In genomic region chr9:35945341-35946018, GRCh38 we compare ENCODE assay signal across 8 cellular contexts. TPM values are rescaled to one million over a fixed set of nuclear protein-coding genes. Genes with fewer than 3 reads are reported as not detected.
DNase-seq lines count a peak whose midpoint lies in the region; ATAC-seq and TF ChIP-seq lines count a peak whose summit lies in the region.

No MANE protein-coding gene starts in this region.

- H3K79me2 ChIP-seq in PC-9 (ENCODE audit: low read depth), result no peaks in the 10 kb centered on the region

- no peaks in the 10 kb centered on the region for H3K36me3 ChIP-seq in HUES64 (ENCODE audit: insufficient read depth, low read length)
- H3K36me3 ChIP-seq in PC-9 (ENCODE audit: low read depth), result no peaks in the 10 kb centered on the region
- no peaks in the 10 kb centered on the region for H3K36me3 ChIP-seq in suprapubic skin

- 0 out of 2 replicates have a peak overlapping the region, but pooled peaks have one; percentile 51 for H3K4me2 ChIP-seq in PC-9

- TF ChIP-seq EP300 in suprapubic skin (IDR thresholded peaks at IDR 0.05), result no peak

- H3K9ac ChIP-seq in HUES64 (ENCODE audit: low read depth, low read length), result no peak overlapping the region

- no peaks in the 10 kb centered on the region for H3K9me3 Mint-ChIP-seq in Calu3 (ENCODE audit: low read depth, unreplicated experiment)

- H3K4me3 ChIP-seq in HUES64 (ENCODE audit: low read length) (peak overlapping the region; percentile 9), PC-9 (no peak overlapping the region), fibroblast of the aortic adventitia (ENCODE audit: low read depth, low read length) (no peak overlapping the region), suprapubic skin (peak overlapping the region; percentile 21)

- H2AFZ ChIP-seq in PC-9, result no peak overlapping the region

- intact Hi-C loops in Calu3 (cut with micrococcal nuclease; ENCODE audit: unreplicated experiment) (loop anchor here (1.0 kb wide), 1 partner anchor 42 kb away; no protein-coding TSS in a partner anchor), PC-9 (cut with micrococcal nuclease; ENCODE audit: unreplicated experiment) (no loop called here)

- H3K36me3 Mint-ChIP-seq in Calu3 (ENCODE audit: insufficient read depth, unreplicated experiment), result no peaks in the 10 kb centered on the region

- H3K9me2 ChIP-seq in PC-9 (ENCODE audit: insufficient read depth), result no peaks in the 10 kb centered on the region

- no peak overlapping the region for H3K27ac ChIP-seq in HUES64 (ENCODE audit: low read depth, low read length)
- no peak overlapping the region for H3K27ac ChIP-seq in PC-9
- H3K27ac ChIP-seq in suprapubic skin, result peak overlapping the region; percentile 6

- H3F3A ChIP-seq in PC-9 (ENCODE audit: insufficient read depth, low read depth), result peaks cover 15% of the 10 kb centered on the region; the same call in 1 of the 2 replicates

- no peak overlapping the region for H3K27ac Mint-ChIP-seq in Calu3 (ENCODE audit: unreplicated experiment)

- no peak for TF ChIP-seq POLR2A in suprapubic skin (IDR thresholded peaks at IDR 0.05)

- H3K27me3 ChIP-seq in HUES64 (ENCODE audit: insufficient read depth, low read length) (peaks cover 46% of the 10 kb centered on the region), PC-9 (ENCODE audit: insufficient read depth, low read depth) (no peaks in the 10 kb centered on the region), suprapubic skin (no peaks in the 10 kb centered on the region)

- H3K27me3 Mint-ChIP-seq in Calu3 (ENCODE audit: unreplicated experiment), result no peaks in the 10 kb centered on the region

- 34% methylated on average over 9 of the region's 10 CpGs for WGBS in HUES64
- WGBS in suprapubic skin, result 22% methylated on average over 10 of the region's 10 CpGs

- H3K4me3 Mint-ChIP-seq in Calu3 (ENCODE audit: low read depth, unreplicated experiment), result no peak overlapping the region

- CTCF ChIA-PET in Calu3 (lab: Charles Lee) (interaction anchor here (0.7 to 1.3 kb wide), 5 partner anchors 38 to 1420 kb away, joined by 3 to 6 read pairs (median 3); partner anchors contain the start of genes ARHGEF39 and HRCT1), PC-9 (lab: Charles Lee) (interaction anchor here (0.6 to 1.5 kb wide), 3 partner anchors 9 to 31 kb away, joined by 6 to 18 read pairs (median 6); no protein-coding TSS in a partner anchor)

- H3K4me1 ChIP-seq in HUES64 (ENCODE audit: insufficient read depth, low read length) (no peaks in the 10 kb centered on the region), PC-9 (replicated peaks; ENCODE audit: insufficient read depth) (peaks cover 39% of the 10 kb centered on the region), suprapubic skin (peaks cover 5% of the 10 kb centered on the region)

- peaks cover 13% of the 10 kb centered on the region for H3K4me1 Mint-ChIP-seq in Calu3 (ENCODE audit: low read depth, unreplicated experiment)

- no peaks in the 10 kb centered on the region for H4K20me1 ChIP-seq in PC-9 (ENCODE audit: insufficient read depth)

- ATAC-seq in HG03520 (IDR thresholded peaks at IDR 0.05; ENCODE audit: unreplicated experiment), result no peak

- POLR2A ChIA-PET in PC-9 (lab: Charles Lee; ENCODE audit: unreplicated experiment), result interaction anchor here (0.8 kb wide), 1 partner anchor 39 kb away, joined by 6 read pairs; no protein-coding TSS in a partner anchor

- TF ChIP-seq CTCF in Calu3 (IDR thresholded peaks at IDR 0.05; ENCODE audit: unreplicated experiment), result peak; percentile 45
- peak; percentile 67 for TF ChIP-seq CTCF in PC-9 (conservative IDR thresholded peaks at IDR 0.05)
- TF ChIP-seq CTCF in fibroblast of the aortic adventitia (IDR thresholded peaks at IDR 0.05; ENCODE audit: insufficient read depth, low read length), result peak; percentile 86
- TF ChIP-seq CTCF in suprapubic skin (IDR thresholded peaks at IDR 0.05), result peak; percentile 83

- peaks cover 4% of the 10 kb centered on the region for H3K9me3 ChIP-seq in HUES64 (ENCODE audit: insufficient read depth, low read depth, low read length)
- no peaks in the 10 kb centered on the region for H3K9me3 ChIP-seq in PC-9 (ENCODE audit: insufficient read depth, low read depth)
- no peaks in the 10 kb centered on the region for H3K9me3 ChIP-seq in suprapubic skin

- DNase-seq in Calu3, result peak; percentile 72
- peak in 1 of 2 experiments; percentile 52 for DNase-seq in PC-9
- peak; percentile 41 for DNase-seq in activated T-helper 1 cell treated with Interleukin-2 at 50 U/mL for 16 hours (ENCODE audit: low read depth)
- DNase-seq in fibroblast of the aortic adventitia (ENCODE audit: low read depth), result peak; percentile 87
- peak in 41 of 56 donors; percentile 2 to 82 (median 32) for DNase-seq in nucleus accumbens (lab: John Stamatoyannopoulos, UW)
- DNase-seq in suprapubic skin (ENCODE audit: low spot score in 2 of 2), result peak; percentile 85 to 88

- BruUV-seq in Calu3 (replicated peaks; lab: Mats Ljungman, UMichigan), result no TSS peak
- BruUV-seq in PC-9 (replicated peaks; lab: Mats Ljungman, UMichigan), result no TSS peak

RNA-seq across cellular contexts. Expression of gene OR2S2, which starts 12.5 kb away (rescaled TPM):
- total RNA-seq in Calu3 (2022) (not detected in 2 replicates), PC-9 (2021) (not detected in 2 replicates), fibroblast of the aortic adventitia (ENCODE audit: low replicate concordance) (not detected in 2 replicates), suprapubic skin (not detected)
- not detected for polyA plus RNA-seq in HUES64 (2013, experiment 1 of 2)
- polyA plus RNA-seq in HUES64 (2013, experiment 2 of 2), result not detected

RNA-seq across cellular contexts. Expression of gene SPAAR, which starts 36.2 kb away (rescaled TPM):
- total RNA-seq in Calu3 (2022) (not detected in 2 replicates), PC-9 (2021) (0.72 and 0.73 TPM in 2 replicates), fibroblast of the aortic adventitia (ENCODE audit: low replicate concordance) (not detected in 2 replicates), suprapubic skin (1 to 10 TPM in 2 of 4 donors, under 1 TPM in 1, not detected in 1; 0.49 to 1.3 (median 1.1) TPM)
- not detected for polyA plus RNA-seq in HUES64 (2013, experiment 1 of 2)
- 0.19 TPM for polyA plus RNA-seq in HUES64 (2013, experiment 2 of 2)

RNA-seq across cellular contexts. Expression of gene HRCT1, which starts 39.5 kb away (rescaled TPM):
- total RNA-seq in Calu3 (2022) (0.69 and 0.90 TPM in 2 replicates), PC-9 (2021) (2.0 and 3.6 TPM in 2 replicates), fibroblast of the aortic adventitia (ENCODE audit: low replicate concordance) (0.81 TPM in 1 of 2 replicates, not detected in the other), suprapubic skin (1 to 10 TPM; 1.2 to 5.8 (median 2.9) TPM)
- polyA plus RNA-seq in HUES64 (2013, experiment 1 of 2), result not detected
- polyA plus RNA-seq in HUES64 (2013, experiment 2 of 2), result not detected

Comparison
In these comparisons a context has a peak if more than half of its experiments do, and no peak if none do; other contexts are left out.
1. H3K4me3 ChIP-seq: peak in HUES64 (single experiment) and suprapubic skin (single experiment); none in PC-9 (single experiment) and fibroblast of the aortic adventitia (single experiment).
2. Peak in every context shown above with its lines, with median percentiles within 50 percentile points of each other: CTCF ChIP-seq.